32 cellular contexts compared by ENCODE assay signal in the genomic region with DNA sequence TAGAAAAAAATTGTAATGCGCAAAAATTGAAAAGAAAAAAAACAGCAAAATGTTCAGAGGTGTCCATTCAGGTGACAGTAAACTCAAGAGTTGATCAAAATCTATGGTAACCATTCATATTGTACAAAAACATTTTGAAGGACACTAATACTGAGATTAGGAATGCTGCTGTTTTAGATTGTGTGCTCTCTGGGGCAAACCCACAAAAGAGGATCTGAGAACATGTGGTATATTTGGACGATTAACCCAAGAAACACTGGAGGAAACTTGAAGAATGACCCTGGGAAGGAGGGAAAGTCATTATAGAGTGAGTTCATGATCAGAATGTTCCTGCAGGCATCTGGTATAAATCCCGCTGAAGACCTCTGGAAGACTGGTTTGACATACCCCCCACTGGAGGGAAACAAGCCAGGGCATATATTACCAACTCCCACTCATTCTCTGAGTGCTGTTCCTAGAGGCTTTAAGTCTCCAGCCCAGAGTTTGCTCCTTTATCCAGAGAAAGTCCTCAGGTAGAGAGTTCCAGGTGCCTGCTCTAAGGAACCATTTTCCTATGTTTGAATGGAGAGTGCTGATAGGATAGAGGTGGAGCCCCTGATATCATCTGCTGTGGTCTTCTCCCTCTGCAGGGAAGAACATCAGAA. TPM values are rescaled to one million over a fixed set of nuclear protein-coding genes. Genes with fewer than 3 reads are reported as not detected.
DNase-seq lines count a peak whose midpoint lies in the region; ATAC-seq and TF ChIP-seq lines count a peak whose summit lies in the region.
"Had no signal": no experiment of that assay in that cellular context is flagged by ENCODE, and none has a peak within 500 bp of the region (broad histone marks: within the 10 kb centered on the region; RNA-seq: fewer than 3 reads in every experiment).

No MANE protein-coding gene starts in this region.

- H3K27me3 Mint-ChIP-seq in memory B cell, result peaks cover 2% of the 10 kb centered on the region
- H3K27me3 Mint-ChIP-seq: stimulated activated naive CD8-positive, alpha-beta T cell treated with anti-CD3 and anti-CD28 coated beads, Interleukin-15, amount 100 ng/mL, for 72 hours had no signal

- H3K9me3 ChIP-seq in BLaER1 treated with 17β-estradiol and CSF1 and Interleukin-3, amounts not matched to agents 10 nM and 100 nM (replicated peaks in 1 of 11), result peaks cover 0 to 13% (median 0%) of the 10 kb centered on the region in 11 experiments; a peak in 5 of 22 replicates
- H3K9me3 ChIP-seq in OCI-LY7 (ENCODE audit: low read length), result no peaks in the 10 kb centered on the region
- H3K9me3 ChIP-seq: gastroesophageal sphincter, Peyer's patch, thoracic aorta had no signal

- intact Hi-C loops in OCI-LY7 (cut with micrococcal nuclease; ENCODE audit: unreplicated experiment), result no loop called here

- peak overlapping the region; percentile 74 to 95 (median 91) for H3K4me2 ChIP-seq in BLaER1 treated with 17β-estradiol and CSF1 and Interleukin-3, amounts not matched to agents 10 nM and 100 nM
- no peak overlapping the region for H3K4me2 ChIP-seq in OCI-LY7 (ENCODE audit: low read length)
- H3K4me2 ChIP-seq: neural progenitor cell, smooth muscle cell had no signal

- H3K36me3 Mint-ChIP-seq in memory B cell, result no peaks in the 10 kb centered on the region
- H3K36me3 Mint-ChIP-seq: activated naive CD4-positive, alpha-beta T cell treated with anti-CD3 and anti-CD28 coated beads, Interleukin-2, amount 50 U/mL, for 72 hours; neural progenitor cell had no signal

- peaks cover 25 to 44% (median 30%) of the 10 kb centered on the region in 10 experiments for H3K4me1 ChIP-seq in BLaER1 treated with 17β-estradiol and CSF1 and Interleukin-3, amounts not matched to agents 10 nM and 100 nM
- peaks cover 5% of the 10 kb centered on the region for H3K4me1 ChIP-seq in OCI-LY7 (ENCODE audit: insufficient read depth, low read length, poor library complexity, severe bottlenecking)
- H3K4me1 ChIP-seq: gastroesophageal sphincter, neural progenitor cell, Peyer's patch had no signal

- no peak for TF ChIP-seq CTCF in OCI-LY7 (conservative IDR thresholded peaks at IDR 0.05; ENCODE audit: low read length)

- no peak overlapping the region for H3K4me3 ChIP-seq in BLaER1 treated with 17β-estradiol and CSF1 and Interleukin-3, amounts not matched to agents 10 nM and 100 nM
- no peak overlapping the region for H3K4me3 ChIP-seq in OCI-LY7 (ENCODE audit: low read depth, low read length, poor library complexity, severe bottlenecking)
- H3K4me3 ChIP-seq: gastroesophageal sphincter, GM23248, neural progenitor cell, Peyer's patch, smooth muscle cell, thoracic aorta had no signal

- H3K9ac ChIP-seq in BLaER1 treated with 17β-estradiol and CSF1 and Interleukin-3, amounts not matched to agents 10 nM and 100 nM, result no peak overlapping the region
- H3K9ac ChIP-seq: GM23248, neural progenitor cell had no signal

- no peaks in the 10 kb centered on the region for H3K9me3 Mint-ChIP-seq in memory B cell
- H3K9me3 Mint-ChIP-seq: activated naive CD4-positive, alpha-beta T cell treated with anti-CD3 and anti-CD28 coated beads, Interleukin-2, amount 50 U/mL, for 72 hours; neural progenitor cell; stimulated activated naive CD8-positive, alpha-beta T cell treated with anti-CD3 and anti-CD28 coated beads, Interleukin-15, amount 100 ng/mL, for 72 hours had no signal

- in situ Hi-C loops in G401 (cut with HindIII; ENCODE audit: low sequenced_read_pairs), result no loop called here

- H3K79me2 ChIP-seq in OCI-LY7 (ENCODE audit: insufficient read depth, low read depth, low read length), result no peaks in the 10 kb centered on the region

- H3K27me3 ChIP-seq in BLaER1 treated with 17β-estradiol and CSF1 and Interleukin-3, amounts not matched to agents 10 nM and 100 nM, result no peaks in the 10 kb centered on the region; a peak in 1 of 22 replicates
- H3K27me3 ChIP-seq: neural progenitor cell, Peyer's patch had no signal

- no peaks in the 10 kb centered on the region for H3K9me2 ChIP-seq in OCI-LY7 (ENCODE audit: insufficient read depth, low read length)

- no peaks in the 10 kb centered on the region for H3K36me3 ChIP-seq in BLaER1 treated with 17β-estradiol and CSF1 and Interleukin-3, amounts not matched to agents 10 nM and 100 nM
- no peaks in the 10 kb centered on the region for H3K36me3 ChIP-seq in OCI-LY7 (ENCODE audit: insufficient read depth, low read length)
- H3K36me3 ChIP-seq: gastroesophageal sphincter, neural progenitor cell, Peyer's patch, thoracic aorta, WERI-Rb-1 had no signal

- CTCF ChIA-PET in OCI-LY7 (lab: Charles Lee; ENCODE audit: unreplicated experiment), result no interaction called here

- DNase-seq in OCI-LY7 (ENCODE audit: low spot score) (peak; percentile 4), memory B cell (ENCODE audit: low spot score in 2 of 2) (no peak), G401 (ENCODE audit: low spot score) (no peak)
- DNase-seq in stimulated activated naive CD4-positive, alpha-beta T cell (lab: John Stamatoyannopoulos, UW), result no peak
- DNase-seq: activated CD4-positive, alpha-beta T cell treated with anti-CD3 and anti-CD28 coated beads for 48 hours; activated CD8-positive, alpha-beta memory T cell treated with anti-CD3 and anti-CD28 coated beads for 24 hours; DMS153; GM23248; hippocampal formation; IMR-90; mammary epithelial cell; NCI-H1092 treated with DMSO at 0.1 percent for 48 hours; NCI-H187; NCI-H2171 treated with DMSO at 0.1 percent for 48 hours; NCI-H510A; Peyer's patch; SHP77 treated with DMSO at 0.1 percent for 48 hours; stimulated activated CD4-positive, alpha-beta T cell treated with anti-CD3 and anti-CD28 coated beads, Interleukin-1b, Interleukin-23, amount 100 ng/mL, for 48 hours; stimulated activated naive CD8-positive, alpha-beta T cell treated with anti-CD3 and anti-CD28 coated beads, Interleukin-15, amount 100 ng/mL, for 72 hours; T1000; WERI-Rb-1 had no signal

- H4K20me1 ChIP-seq in BLaER1 treated with 17β-estradiol and CSF1 and Interleukin-3, amounts not matched to agents 10 nM and 100 nM, result no peaks in the 10 kb centered on the region
- no peaks in the 10 kb centered on the region for H4K20me1 ChIP-seq in OCI-LY7 (ENCODE audit: insufficient read depth, low read length)

- H3K4me1 Mint-ChIP-seq in memory B cell, result peaks cover 32% of the 10 kb centered on the region
- H3K4me1 Mint-ChIP-seq: neural progenitor cell; stimulated activated naive CD8-positive, alpha-beta T cell treated with anti-CD3 and anti-CD28 coated beads, Interleukin-15, amount 100 ng/mL, for 72 hours had no signal

- no peak overlapping the region for H2AFZ ChIP-seq in OCI-LY7 (ENCODE audit: low read length)
- H2AFZ ChIP-seq: GM23248, neural progenitor cell had no signal

- no TSS peak for BruUV-seq in OCI-LY7 (replicated peaks; lab: Mats Ljungman, UMichigan)

- peak; percentile 14 for ATAC-seq in GM19468 (IDR thresholded peaks at IDR 0.05; ENCODE audit: extremely low read depth, unreplicated experiment)
- ATAC-seq in memory B cell (ENCODE audit: low read depth), result peak; percentile 89
- ATAC-seq in HG03139 (IDR thresholded peaks at IDR 0.05; ENCODE audit: unreplicated experiment), result no peak
- ATAC-seq: activated naive CD4-positive, alpha-beta T cell treated with anti-CD3 and anti-CD28 coated beads, Interleukin-2, amount 50 U/mL, for 72 hours; gastroesophageal sphincter; right cardiac atrium; stimulated activated naive CD8-positive, alpha-beta T cell treated with anti-CD3 and anti-CD28 coated beads, Interleukin-15, amount 100 ng/mL, for 72 hours had no signal

- H3K27ac Mint-ChIP-seq in memory B cell, result peak overlapping the region; percentile 52
- H3K27ac Mint-ChIP-seq: neural progenitor cell; stimulated activated naive CD8-positive, alpha-beta T cell treated with anti-CD3 and anti-CD28 coated beads, Interleukin-15, amount 100 ng/mL, for 72 hours had no signal

- POLR2A ChIA-PET in OCI-LY7 (lab: Charles Lee), result no interaction called here

- peak overlapping the region in 7 of 11 experiments; percentile 7 to 62 (median 34); a peak in 7 of 22 replicates for H3K27ac ChIP-seq in BLaER1 treated with 17β-estradiol and CSF1 and Interleukin-3, amounts not matched to agents 10 nM and 100 nM
- no peak overlapping the region for H3K27ac ChIP-seq in OCI-LY7 (ENCODE audit: low read depth, low read length, poor library complexity, severe bottlenecking)
- H3K27ac ChIP-seq: gastroesophageal sphincter, GM23248, neural progenitor cell, Peyer's patch, thoracic aorta, WERI-Rb-1 had no signal

- peak overlapping the region; percentile 40 for H3K4me3 Mint-ChIP-seq in memory B cell
- H3K4me3 Mint-ChIP-seq: neural progenitor cell; stimulated activated naive CD8-positive, alpha-beta T cell treated with anti-CD3 and anti-CD28 coated beads, Interleukin-15, amount 100 ng/mL, for 72 hours had no signal

RNA-seq across cellular contexts. Expression of gene KRTAP4-2, which starts 1.2 kb away (rescaled TPM):
- not detected in 2 replicates for total RNA-seq in OCI-LY7 (2014; rRNA removed; shearing (Covaris generic))
- total RNA-seq in OCI-LY7 (2022), result not detected in 2 replicates
- total RNA-seq in G401 (2014; rRNA removed; shearing (Covaris generic)), result not detected in 2 replicates
- total RNA-seq: activated naive CD4-positive, alpha-beta T cell treated with anti-CD3 and anti-CD28 coated beads, Interleukin-2, amount 50 U/mL, for 72 hours; bronchial epithelial cell; gastroesophageal sphincter; GM23248; IMR-90; mammary epithelial cell; Peyer's patch; posterior vena cava; right cardiac atrium; smooth muscle cell; thoracic aorta had no signal

RNA-seq across cellular contexts. Expression of gene KRTAP4-1, which starts 7.8 kb away (rescaled TPM):
- total RNA-seq in OCI-LY7 (2014; rRNA removed; shearing (Covaris generic)), result not detected in 2 replicates
- not detected in 2 replicates for total RNA-seq in OCI-LY7 (2022)
- not detected in 2 replicates for total RNA-seq in G401 (2014; rRNA removed; shearing (Covaris generic))
- total RNA-seq: activated naive CD4-positive, alpha-beta T cell treated with anti-CD3 and anti-CD28 coated beads, Interleukin-2, amount 50 U/mL, for 72 hours; bronchial epithelial cell; gastroesophageal sphincter; GM23248; IMR-90; mammary epithelial cell; Peyer's patch; posterior vena cava; right cardiac atrium; smooth muscle cell; thoracic aorta had no signal

RNA-seq across cellular contexts. Expression of gene KRTAP4-3, which starts 8.8 kb away (rescaled TPM):
- total RNA-seq in OCI-LY7 (2014; rRNA removed; shearing (Covaris generic)), result not detected in 2 replicates
- total RNA-seq in OCI-LY7 (2022), result not detected in 2 replicates
- total RNA-seq in G401 (2014; rRNA removed; shearing (Covaris generic)), result not detected in 2 replicates
- total RNA-seq: activated naive CD4-positive, alpha-beta T cell treated with anti-CD3 and anti-CD28 coated beads, Interleukin-2, amount 50 U/mL, for 72 hours; bronchial epithelial cell; gastroesophageal sphincter; GM23248; IMR-90; mammary epithelial cell; Peyer's patch; posterior vena cava; right cardiac atrium; smooth muscle cell; thoracic aorta had no signal

RNA-seq across cellular contexts. Expression of gene KRTAP9-1, which starts 12.8 kb away (rescaled TPM):
- total RNA-seq in OCI-LY7 (2014; rRNA removed; shearing (Covaris generic)), result not detected in 2 replicates
- not detected in 2 replicates for total RNA-seq in OCI-LY7 (2022)
- total RNA-seq in G401 (2014; rRNA removed; shearing (Covaris generic)), result not detected in 2 replicates
- total RNA-seq: activated naive CD4-positive, alpha-beta T cell treated with anti-CD3 and anti-CD28 coated beads, Interleukin-2, amount 50 U/mL, for 72 hours; bronchial epithelial cell; gastroesophageal sphincter; GM23248; IMR-90; mammary epithelial cell; Peyer's patch; posterior vena cava; right cardiac atrium; smooth muscle cell; thoracic aorta had no signal

RNA-seq across cellular contexts. Expression of gene KRTAP4-4, which starts 16.3 kb away (rescaled TPM):
- total RNA-seq in OCI-LY7 (2014; rRNA removed; shearing (Covaris generic)), result not detected in 2 replicates
- total RNA-seq in OCI-LY7 (2022), result not detected in 2 replicates
- total RNA-seq in G401 (2014; rRNA removed; shearing (Covaris generic)), result not detected in 2 replicates
- total RNA-seq: activated naive CD4-positive, alpha-beta T cell treated with anti-CD3 and anti-CD28 coated beads, Interleukin-2, amount 50 U/mL, for 72 hours; bronchial epithelial cell; gastroesophageal sphincter; GM23248; IMR-90; mammary epithelial cell; Peyer's patch; posterior vena cava; right cardiac atrium; smooth muscle cell; thoracic aorta had no signal
